26 cellular contexts compared by ENCODE assay signal in the genomic region with DNA sequence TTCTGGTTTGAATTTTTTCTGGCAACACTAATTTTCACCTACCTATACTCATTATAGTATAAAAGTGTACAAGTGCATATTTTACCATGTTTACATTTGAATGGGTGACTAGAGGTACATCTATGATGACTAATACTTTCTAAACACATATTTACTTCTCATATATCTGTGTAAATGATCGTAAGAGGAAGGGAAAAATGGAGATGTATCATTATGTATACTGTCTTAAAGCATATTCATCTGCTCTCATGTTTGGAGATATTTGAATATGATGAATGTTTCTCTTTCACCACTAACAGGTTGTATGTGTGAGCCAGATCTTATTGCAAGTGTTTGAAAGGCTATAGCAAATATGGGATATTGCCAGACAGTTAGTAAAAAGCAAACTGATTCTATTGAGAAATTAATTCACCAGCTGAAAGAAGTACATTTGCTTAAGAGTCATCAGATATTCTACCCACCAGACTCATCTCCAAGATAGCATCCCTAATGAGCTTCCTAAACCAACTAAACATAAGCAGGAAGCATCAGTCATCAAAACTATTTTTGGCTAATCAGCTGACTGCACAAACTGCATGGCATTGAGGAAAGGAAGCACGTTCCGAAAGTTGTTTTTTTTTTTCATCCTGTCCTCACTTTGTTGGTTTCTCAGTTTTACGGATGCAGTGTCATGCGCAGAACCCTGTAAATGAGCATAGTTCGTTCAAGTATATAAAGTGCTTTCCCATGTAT.
A peak's percentile ranks its signal among the peaks of the same experiment; 100 is the strongest.
DNase-seq lines count a peak whose midpoint lies in the region; ATAC-seq and TF ChIP-seq lines count a peak whose summit lies in the region.
"Had no signal": no experiment of that assay in that cellular context is flagged by ENCODE, and none has a peak within 500 bp of the region (broad histone marks: within the 10 kb centered on the region; RNA-seq: fewer than 3 reads in every experiment).

No MANE protein-coding gene starts in this region.

- no peak overlapping the region for H2BK15ac ChIP-seq in mesenchymal stem cell (ENCODE audit: low read depth, poor library complexity, severe bottlenecking)

- H3K36me3 ChIP-seq in PC-3 (ENCODE audit: low read depth, low read length) (no peaks in the 10 kb centered on the region), mesenchymal stem cell (ENCODE audit: control insufficient read depth in 1 of 2, insufficient read depth in 2 of 2, low read depth in 1 of 2, low read length in 2 of 2) (no peaks in the 10 kb centered on the region)
- H3K36me3 ChIP-seq: BE2C, heart right ventricle, left ventricle myocardium inferior, SJSA1, upper lobe of right lung had no signal

- no peaks in the 10 kb centered on the region for H3K27me3 ChIP-seq in PC-3 (ENCODE audit: low read length)
- H3K27me3 ChIP-seq in mesenchymal stem cell (ENCODE audit: control insufficient read depth in 1 of 2, insufficient read depth in 1 of 2, low read length in 2 of 2), result no peaks in the 10 kb centered on the region
- H3K27me3 ChIP-seq: BE2C, heart right ventricle, upper lobe of right lung had no signal

- H4K20me1 ChIP-seq in PC-3 (ENCODE audit: low read length), result no peaks in the 10 kb centered on the region

- H3K4ac ChIP-seq in mesenchymal stem cell (ENCODE audit: low read depth in 1 of 2, low read length in 2 of 2), result no peak overlapping the region

- no peak overlapping the region for H4K91ac ChIP-seq in mesenchymal stem cell (ENCODE audit: low read length)

- TF ChIP-seq CTCF in PC-3 (conservative IDR thresholded peaks at IDR 0.05; ENCODE audit: low read depth, low read length) (no peak), epithelial cell of proximal tubule (conservative IDR thresholded peaks at IDR 0.05; ENCODE audit: low read depth, low read length) (no peak)

- no peaks in the 10 kb centered on the region for H3F3A ChIP-seq in PC-3 (ENCODE audit: low read length, unreplicated experiment)

- CTCF ChIA-PET in PC-3 (lab: Charles Lee), result no interaction called here

- POLR2A ChIA-PET in PC-3 (lab: Charles Lee; ENCODE audit: unreplicated experiment), result interaction anchor here (0.6 to 0.7 kb wide), 2 partner anchors 33 to 232 kb away, joined by 3 read pairs; no protein-coding TSS in a partner anchor

- H3K18ac ChIP-seq in mesenchymal stem cell (ENCODE audit: low read depth in 1 of 2, low read length in 2 of 2), result no peak overlapping the region

- H4K8ac ChIP-seq in mesenchymal stem cell (ENCODE audit: low read length), result no peak overlapping the region

- no peak overlapping the region for H3K23ac ChIP-seq in mesenchymal stem cell (ENCODE audit: low read length in 2 of 2)

- no peak overlapping the region for H2AFZ ChIP-seq in PC-3 (ENCODE audit: low read length)
- no peak overlapping the region for H2AFZ ChIP-seq in mesenchymal stem cell (ENCODE audit: low read depth, low read length)

- WGBS in mesenchymal stem cell, result 17% methylated on average over 3 of the region's 6 CpGs

- intact Hi-C loops in PC-3 (cut with micrococcal nuclease), result loop anchor here (2.0 kb wide), 1 partner anchor 32 kb away; no protein-coding TSS in a partner anchor

- BruUV-seq in PC-3 (replicated peaks; lab: Mats Ljungman, UMichigan), result no TSS peak

- peak overlapping the region; percentile 53 for H3K4me2 ChIP-seq in PC-3 (ENCODE audit: low read length)
- no peak overlapping the region for H3K4me2 ChIP-seq in mesenchymal stem cell (ENCODE audit: low read length, poor library complexity, severe bottlenecking)

- DNase-seq in DMS153 (lab: John Stamatoyannopoulos, UW) (peak; percentile 4), DMS153 treated with DMSO at 0.1 percent for 48 hours (lab: John Stamatoyannopoulos, UW; ENCODE audit: unreplicated experiment) (no peak), PC-3 (peak; percentile 38), epithelial cell of proximal tubule (ENCODE audit: low read depth) (peak; percentile 36), mesenchymal stem cell (peak; percentile 79), NCI-H2107 treated with DMSO at 0.1 percent for 48 hours (lab: John Stamatoyannopoulos, UW; ENCODE audit: unreplicated experiment) (no peak), NCI-H1048 (lab: John Stamatoyannopoulos, UW) (no peak), AML-193 (lab: John Stamatoyannopoulos, UW) (no peak)
- DNase-seq: 8988T; activated CD4-positive, alpha-beta T cell treated with anti-CD3 and anti-CD28 coated beads for 4 hours; activated naive CD4-positive, alpha-beta T cell treated with anti-CD3 and anti-CD28 coated beads, Interleukin-2, amount 10 ng/mL, durations not matched to agents 7 days and 5 days; activated T-cell treated with anti-CD3 and anti-CD28 coated beads, Interleukin-2, amount 50 U/mL, for 72 hours; amygdala; BE2C; H9; heart right ventricle; left ventricle myocardium inferior; naive B cell; NCI-H1105; NCI-H446 treated with DMSO at 0.1 percent for 48 hours; stimulated activated CD4-positive, alpha-beta T cell treated with anti-CD3 and anti-CD28 coated beads, Interleukin-2, amount 100 ng/mL, for 24 hours; substantia nigra; upper lobe of right lung had no signal

- H3K79me2 ChIP-seq in PC-3 (ENCODE audit: low read length), result no peaks in the 10 kb centered on the region

- H3K4me1 ChIP-seq in PC-3 (ENCODE audit: insufficient read depth, low read length) (peaks cover 9% of the 10 kb centered on the region; the same call in 1 of the 2 replicates), mesenchymal stem cell (ENCODE audit: control insufficient read depth, insufficient read depth, low read depth, low read length) (peaks cover 2% of the 10 kb centered on the region)
- H3K4me1 ChIP-seq: BE2C, heart right ventricle, left ventricle myocardium inferior, SJSA1, upper lobe of right lung had no signal

- no peak overlapping the region for H2BK12ac ChIP-seq in mesenchymal stem cell (ENCODE audit: low read length in 2 of 2)

- peak overlapping the region; percentile 29; the same call in 1 of the 2 replicates for H3K9ac ChIP-seq in PC-3 (ENCODE audit: low read length)
- no peak overlapping the region for H3K9ac ChIP-seq in mesenchymal stem cell (ENCODE audit: low read length)

- H3K27ac ChIP-seq in PC-3 (ENCODE audit: low read length) (peak overlapping the region; percentile 76), mesenchymal stem cell (ENCODE audit: low read length, poor library complexity, severe bottlenecking) (no peak overlapping the region)
- H3K27ac ChIP-seq: heart right ventricle, left ventricle myocardium inferior, SJSA1, skin epidermis, upper lobe of right lung had no signal

- no peak overlapping the region for H2BK120ac ChIP-seq in mesenchymal stem cell (ENCODE audit: low read depth, low read length)

- peak; percentile 91 for ATAC-seq in PC-3
- ATAC-seq: activated T-cell treated with anti-CD3 and anti-CD28 coated beads, Interleukin-2, amount 50 U/mL, for 72 hours; GM12878; heart right ventricle; upper lobe of right lung had no signal

- H3K14ac ChIP-seq in mesenchymal stem cell (ENCODE audit: low read length in 2 of 2), result no peak overlapping the region

- no peak overlapping the region for H2BK5ac ChIP-seq in mesenchymal stem cell (ENCODE audit: low read depth, low read length, poor library complexity, severe bottlenecking)

- no peaks in the 10 kb centered on the region for H3K9me3 ChIP-seq in PC-3 (ENCODE audit: low read length)
- no peaks in the 10 kb centered on the region for H3K9me3 ChIP-seq in mesenchymal stem cell (ENCODE audit: control insufficient read depth, low read length)
- H3K9me3 ChIP-seq: BE2C, heart right ventricle, left ventricle myocardium inferior, SJSA1, upper lobe of right lung had no signal

- no peaks in the 10 kb centered on the region for H3K9me2 ChIP-seq in PC-3 (replicated peaks; ENCODE audit: low read length)

- no peak overlapping the region for H2AK5ac ChIP-seq in mesenchymal stem cell (ENCODE audit: low read length, severe bottlenecking)

- no peaks in the 10 kb centered on the region for H3K79me1 ChIP-seq in mesenchymal stem cell (replicated peaks; ENCODE audit: low read length, poor library complexity, severe bottlenecking)

- H3K4me3 ChIP-seq in PC-3 (ENCODE audit: low read length) (no peak overlapping the region), epithelial cell of proximal tubule (ENCODE audit: low read depth, low read length) (no peak overlapping the region), mesenchymal stem cell (ENCODE audit: insufficient read depth in 1 of 2, low read depth in 1 of 2, low read length in 2 of 2) (no peak overlapping the region)
- H3K4me3 ChIP-seq: GM12878, heart right ventricle, left ventricle myocardium inferior, SJSA1, skin epidermis, upper lobe of right lung had no signal

Comparison
In these comparisons a context has a peak if more than half of its experiments do, and no peak if none do; other contexts are left out.
1. DNase-seq: peak in DMS153 (single experiment), PC-3 (single experiment), epithelial cell of proximal tubule (single experiment) and mesenchymal stem cell (single experiment); none in DMS153 treated with DMSO at 0.1 percent for 48 hours (single experiment), NCI-H2107 treated with DMSO at 0.1 percent for 48 hours (single experiment), NCI-H1048 (single experiment) and AML-193 (0 of 2).